Comparison of ENCODE assay signal across 13 cellular contexts in the genomic region with DNA sequence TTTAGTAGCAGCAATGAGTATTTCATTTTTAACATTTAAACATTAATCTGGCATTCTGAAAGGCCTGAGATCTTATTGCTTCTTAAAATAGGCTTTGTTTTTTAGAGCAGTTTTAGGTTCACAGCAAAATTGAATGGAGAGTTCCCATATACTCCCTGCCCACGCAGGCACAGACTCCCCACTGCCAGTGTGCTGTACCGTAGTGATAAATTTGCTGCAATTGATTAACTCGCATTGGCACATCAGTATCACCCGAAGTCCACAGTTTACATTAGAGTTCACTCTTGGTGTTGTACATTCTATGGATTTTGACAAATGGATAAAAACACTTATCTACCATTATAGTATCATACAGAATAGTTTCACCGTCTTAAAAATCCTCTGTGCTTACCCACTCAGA.
DNase-seq lines count a peak whose midpoint lies in the region; ATAC-seq and TF ChIP-seq lines count a peak whose summit lies in the region.
"Had no signal": no experiment of that assay in that cellular context is flagged by ENCODE, and none has a peak within 500 bp of the region (broad histone marks: within the 10 kb centered on the region; RNA-seq: fewer than 3 reads in every experiment).

No MANE protein-coding gene starts in this region.

- H3K4me1 Mint-ChIP-seq in mesothelial cell of epicardium = peaks cover 34% of the 10 kb centered on the region
- peaks cover 29% of the 10 kb centered on the region for H3K4me1 Mint-ChIP-seq in activated naive CD8-positive, alpha-beta T cell treated with anti-CD3 and anti-CD28 coated beads for 36 hours

- TF ChIP-seq CTCF in adrenal gland (IDR thresholded peaks at IDR 0.05) (no peak), mesothelial cell of epicardium (IDR thresholded peaks at IDR 0.05; ENCODE audit: unreplicated experiment) (no peak)

- ATAC-seq in right cardiac atrium (no peak), left ventricle myocardium superior (no peak)

- H3K27me3 Mint-ChIP-seq in mesothelial cell of epicardium (ENCODE audit: low read depth) = no peaks in the 10 kb centered on the region
- H3K27me3 Mint-ChIP-seq in activated naive CD8-positive, alpha-beta T cell treated with anti-CD3 and anti-CD28 coated beads for 36 hours = peaks cover 14% of the 10 kb centered on the region

- H3K4me1 ChIP-seq in right cardiac atrium (ENCODE audit: control insufficient read depth, insufficient read depth, low read length) (peaks cover 4% of the 10 kb centered on the region), adrenal gland (replicated peaks in 1 of 2) (peaks cover 20 to 35% of the 10 kb centered on the region in 2 donors)

- DNase-seq in right cardiac atrium = no peak
- DNase-seq in left ventricle myocardium superior = no peak
- no peak for DNase-seq in adrenal gland
- no peak for DNase-seq in mesothelial cell of epicardium (ENCODE audit: low spot score in 2 of 2, unreplicated experiment in 2 of 2)
- DNase-seq in RPMI8226 = no peak
- no peak for DNase-seq in activated naive CD8-positive, alpha-beta T cell treated with anti-CD3 and anti-CD28 coated beads for 36 hours
- DNase-seq in iPS-NIHi7 (ENCODE audit: extremely low spot score) = no peak
- no peak for DNase-seq in occipital lobe (lab: John Stamatoyannopoulos, UW)
- DNase-seq: activated CD4-positive, CD25-positive, alpha-beta regulatory T cell treated with anti-CD3 and anti-CD28 coated beads, Interleukin-2, amount 50 U/mL, for 72 hours; anterior cingulate cortex; nucleus accumbens; stimulated activated CD8-positive, alpha-beta memory T cell treated with anti-CD3 and anti-CD28 coated beads, Interleukin-4, amount 100 ng/mL, for 48 hours had no signal

- peak overlapping the region; percentile 58 for H3K27ac ChIP-seq in right cardiac atrium (ENCODE audit: low read length)
- H3K27ac ChIP-seq in adrenal gland = peak overlapping the region in 4 of 5 donors; percentile 69 to 80 (median 78)

- TF ChIP-seq POLR2A in adrenal gland (IDR thresholded peaks at IDR 0.05) = no peak

- no peak overlapping the region for H3K4me3 ChIP-seq in right cardiac atrium (ENCODE audit: low read length)
- H3K4me3 ChIP-seq in adrenal gland = no peak overlapping the region

- 76% methylated on average over 5 of the region's 5 CpGs for WGBS in right cardiac atrium
- 69 to 79% (median 72%) methylated on average over 5 of the region's 5 CpGs for WGBS in adrenal gland, 4 donors

- no peaks in the 10 kb centered on the region for H3K36me3 ChIP-seq in adrenal gland (replicated peaks in 1 of 2)

- no peaks in the 10 kb centered on the region for H3K27me3 ChIP-seq in right cardiac atrium (ENCODE audit: control insufficient read depth, insufficient read depth)
- no peaks in the 10 kb centered on the region for H3K27me3 ChIP-seq in adrenal gland

- H3K4me3 Mint-ChIP-seq in mesothelial cell of epicardium = no peak overlapping the region
- no peak overlapping the region for H3K4me3 Mint-ChIP-seq in activated naive CD8-positive, alpha-beta T cell treated with anti-CD3 and anti-CD28 coated beads for 36 hours
- H3K4me3 Mint-ChIP-seq: IgD-negative memory B cell had no signal

- peaks cover 3% of the 10 kb centered on the region for H3K36me3 Mint-ChIP-seq in mesothelial cell of epicardium
- no peaks in the 10 kb centered on the region for H3K36me3 Mint-ChIP-seq in activated naive CD8-positive, alpha-beta T cell treated with anti-CD3 and anti-CD28 coated beads for 36 hours

- peak overlapping the region; percentile 95 for H3K27ac Mint-ChIP-seq in mesothelial cell of epicardium
- no peak overlapping the region for H3K27ac Mint-ChIP-seq in activated naive CD8-positive, alpha-beta T cell treated with anti-CD3 and anti-CD28 coated beads for 36 hours
- H3K27ac Mint-ChIP-seq: IgD-negative memory B cell had no signal

- no peaks in the 10 kb centered on the region for H3K9me3 ChIP-seq in right cardiac atrium (ENCODE audit: control insufficient read depth, low read length)
- H3K9me3 ChIP-seq in adrenal gland (replicated peaks in 1 of 3) = no peaks in the 10 kb centered on the region

- H3K9me3 Mint-ChIP-seq in mesothelial cell of epicardium = peaks cover 12% of the 10 kb centered on the region
- H3K9me3 Mint-ChIP-seq in activated naive CD8-positive, alpha-beta T cell treated with anti-CD3 and anti-CD28 coated beads for 36 hours = no peaks in the 10 kb centered on the region
- H3K9me3 Mint-ChIP-seq: IgD-negative memory B cell had no signal

- intact Hi-C loops in right cardiac atrium (cut with DNase I) (no loop called here), left ventricle myocardium superior (cut with micrococcal nuclease) (no loop called here), adrenal gland (cut with DNase I) (no loop called here)
